ENCODE assay signal across 1 cellular context in the genomic region with DNA sequence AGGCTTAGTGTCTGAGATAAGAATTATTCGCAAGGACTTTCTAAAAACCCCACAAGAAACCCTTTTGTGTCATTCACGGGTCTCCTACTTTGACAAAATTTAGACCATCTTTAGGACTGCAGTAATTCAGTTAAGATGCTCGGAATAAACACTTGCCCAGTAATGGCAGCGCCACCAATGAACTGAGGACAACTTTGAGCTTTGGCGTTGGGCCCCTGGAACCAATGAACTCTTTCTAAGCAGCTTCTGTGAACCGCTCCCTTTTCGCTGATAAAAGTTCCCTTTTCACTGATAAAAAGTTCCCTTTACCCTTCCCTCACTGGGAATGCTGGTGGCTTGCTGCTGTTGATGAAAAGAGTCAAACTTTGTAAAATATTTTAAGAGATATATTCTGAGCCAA.
TF ChIP-seq lines count a peak whose summit lies in the region.

No MANE protein-coding gene starts in this region.

TF ChIP-seq in endothelial cell of umbilical vein, 7 proteins besides CTCF, POLR2A, EP300 and RAD21:
- TF ChIP-seq FOS (IDR thresholded peaks at IDR 0.05; ENCODE audit: borderline replicate concordance, insufficient read depth, low read length) (no peak), GATA2 (IDR thresholded peaks at IDR 0.05; ENCODE audit: insufficient read depth, insufficient read length, low read depth, low read length) (no peak), EZH2 (IDR thresholded peaks at IDR 0.05; ENCODE audit: borderline replicate concordance, low read depth, low read length, severe bottlenecking) (no peak), MYC (IDR thresholded peaks at IDR 0.05; ENCODE audit: low read depth, low read length) (no peak), POLR2AphosphoS5 (IDR thresholded peaks at IDR 0.05; ENCODE audit: insufficient read depth, low read depth, low read length) (no peak), JUN (IDR thresholded peaks at IDR 0.05; ENCODE audit: borderline replicate concordance, insufficient read depth, insufficient read length, low read depth) (no peak), MAX (IDR thresholded peaks at IDR 0.05; ENCODE audit: insufficient read depth, insufficient read length) (no peak)
